ENCODE assay signal across 7 cellular contexts in genomic region chr16:546909-547770, GRCh38. TPM values are rescaled to one million over a fixed set of nuclear protein-coding genes. Genes with fewer than 3 reads are reported as not detected.
A peak's percentile ranks its signal among the peaks of the same experiment; 100 is the strongest.
DNase-seq lines count a peak whose midpoint lies in the region; ATAC-seq and TF ChIP-seq lines count a peak whose summit lies in the region.
"Had no signal": no experiment of that assay in that cellular context is flagged by ENCODE, and none has a peak within 500 bp of the region (broad histone marks: within the 10 kb centered on the region; RNA-seq: fewer than 3 reads in every experiment).

No MANE protein-coding gene starts in this region.

- H3K27ac ChIP-seq in stomach: no peak overlapping the region

- DNase-seq in EH (ENCODE audit: low read depth) (peak; percentile 38), Right ventricle myocardium superior (peak; percentile 81), stomach (peak; percentile 78), glomerular visceral epithelial cell (ENCODE audit: extremely low spot score) (no peak)
- peak; percentile 49 for DNase-seq in activated CD4-positive, CD25-positive, alpha-beta regulatory T cell treated with anti-CD3 and anti-CD28 coated beads, Interleukin-2, amount 50 U/mL, for 72 hours

- H3K4me1 ChIP-seq in stomach: peaks cover 0 to 33% (median 21%) of the 10 kb centered on the region in 4 donors

- intact Hi-C loops in Right ventricle myocardium superior (cut with DNase I) (no loop called here), stomach (cut with DNase I; ENCODE audit: low total_unique reads) (no loop called here)

- no peak for TF ChIP-seq EP300 in stomach (IDR thresholded peaks at IDR 0.05)

- H3K4me3 ChIP-seq in stomach: peak overlapping the region in 1 of 4 donors; percentile 23

- ATAC-seq in Right ventricle myocardium superior (ENCODE audit: poor library complexity) (peak; percentile 72), HG03095 (IDR thresholded peaks at IDR 0.05; ENCODE audit: unreplicated experiment) (no peak)

- peaks cover 33 to 74% (median 54%) of the 10 kb centered on the region in 4 donors for H3K36me3 ChIP-seq in stomach

- H3K27me3 ChIP-seq in stomach: no peaks in the 10 kb centered on the region

- WGBS in stomach, 5 donors: 66 to 75% (median 71%) methylated on average over 17 to 60 of the region's 60 CpGs

- TF ChIP-seq CTCF in stomach (IDR thresholded peaks at IDR 0.05): peak in 5 of 7 experiments; percentile 25 to 62 (median 49)

- TF ChIP-seq POLR2A in stomach (IDR thresholded peaks at IDR 0.05): no peak

- no peaks in the 10 kb centered on the region for H3K9me3 ChIP-seq in stomach

RNA-seq across cellular contexts. Expression of gene PRR35, which starts 13.1 kb away (rescaled TPM):
- not detected for total RNA-seq in Right ventricle myocardium superior
- total RNA-seq in stomach: not detected
- polyA plus RNA-seq in stomach: not detected
- polyA plus RNA-seq: IgD-negative memory B cell had no signal

RNA-seq across cellular contexts. Expression of gene CAPN15, which starts 19.6 kb away (rescaled TPM):
- total RNA-seq in Right ventricle myocardium superior: 17.7 TPM
- 100 to 1,000 TPM in 1 of 5 donors, 10 to 100 TPM in 4; 25.2 to 235 (median 83.5) TPM for total RNA-seq in stomach
- 10 to 100 TPM; 29.3 to 33.2 (median 29.6) TPM for polyA plus RNA-seq in stomach

RNA-seq across cellular contexts. Expression of gene NHLRC4, which starts 19.7 kb away (rescaled TPM):
- total RNA-seq in Right ventricle myocardium superior (0.38 TPM), stomach (under 1 TPM in 2 of 5 donors, not detected in 3; 0.89 to 0.92 TPM)
- polyA plus RNA-seq in stomach: 1 to 10 TPM in 2 of 3 donors, under 1 TPM in 1; 0.35 to 1.4 (median 1.4) TPM

RNA-seq across cellular contexts. Expression of gene PIGQ, which starts 22.6 kb away (rescaled TPM):
- total RNA-seq in Right ventricle myocardium superior: 18.0 TPM
- total RNA-seq in stomach: 100 to 1,000 TPM in 2 of 5 donors, 10 to 100 TPM in 3; 14.3 to 217 (median 52.6) TPM
- polyA plus RNA-seq in stomach: 10 to 100 TPM; 30.1 to 46.5 (median 38.0) TPM

RNA-seq across cellular contexts. Expression of gene RAB40C, which starts 42.7 kb away (rescaled TPM):
- 11.0 TPM for total RNA-seq in Right ventricle myocardium superior
- 100 to 1,000 TPM in 1 of 5 donors, 10 to 100 TPM in 4; 17.6 to 101 (median 51.3) TPM for total RNA-seq in stomach
- 10 to 100 TPM; 20.9 to 24.6 (median 22.1) TPM for polyA plus RNA-seq in stomach
